Comparison of ENCODE assay signal across 17 cellular contexts in the genomic region with DNA sequence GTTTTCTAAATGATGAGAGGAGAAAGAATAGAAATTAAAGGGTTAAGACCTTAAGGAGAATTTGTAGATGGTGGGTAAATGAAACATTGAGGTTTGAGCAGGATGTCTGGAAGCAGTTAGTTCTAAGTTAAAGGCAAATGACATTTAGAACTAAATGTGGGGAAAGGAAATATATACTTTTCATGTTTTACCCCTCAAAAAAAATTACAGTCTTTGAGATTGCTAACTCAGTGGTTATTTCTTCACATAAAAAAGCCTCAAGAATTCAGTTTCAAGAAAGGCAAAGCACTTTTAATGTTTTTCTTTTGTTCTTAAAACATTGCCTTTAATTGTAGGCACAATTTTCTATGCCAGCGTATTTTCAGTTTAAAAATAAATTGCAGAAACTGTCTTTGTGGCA.
DNase-seq lines count a peak whose midpoint lies in the region; ATAC-seq and TF ChIP-seq lines count a peak whose summit lies in the region.
"Had no signal": no experiment of that assay in that cellular context is flagged by ENCODE, and none has a peak within 500 bp of the region (broad histone marks: within the 10 kb centered on the region; RNA-seq: fewer than 3 reads in every experiment).

No MANE protein-coding gene starts in this region.

- H3F3A ChIP-seq in Loucy (ENCODE audit: low read depth) = 0 out of 2 replicates have a peak, but pooled peaks cover 4% of the 10 kb centered on the region

- H3K27ac ChIP-seq in CD8-positive, alpha-beta T cell (ENCODE audit: low read depth, low read length) = no peak overlapping the region
- peak overlapping the region in 1 of 2 donors; percentile 29 for H3K27ac ChIP-seq in coronary artery

- no peaks in the 10 kb centered on the region for H3K36me3 ChIP-seq in CD8-positive, alpha-beta T cell (ENCODE audit: insufficient read depth, low read length)
- H3K36me3 ChIP-seq in Loucy (ENCODE audit: insufficient read depth, low read length) = no peaks in the 10 kb centered on the region

- no peak overlapping the region for H3K4me3 Mint-ChIP-seq in CD8-positive, alpha-beta T cell
- peak overlapping the region; percentile 24 for H3K4me3 Mint-ChIP-seq in neural crest cell
- no peak overlapping the region for H3K4me3 Mint-ChIP-seq in activated naive CD4-positive, alpha-beta T cell treated with anti-CD3 and anti-CD28 coated beads, Interleukin-2, amount 10 ng/mL, durations not matched to agents 7 days and 5 days
- H3K4me3 Mint-ChIP-seq: CD4-positive, alpha-beta memory T cell had no signal

- H3K9ac ChIP-seq in Loucy (ENCODE audit: low read depth, low read length, poor library complexity, severe bottlenecking) = peak overlapping the region; percentile 74

- peaks cover 6% of the 10 kb centered on the region for H3K4me1 ChIP-seq in CD8-positive, alpha-beta T cell (ENCODE audit: insufficient read depth, low read length)
- H3K4me1 ChIP-seq in Loucy (ENCODE audit: insufficient read depth, low read length, poor library complexity, severe bottlenecking) = peaks cover 58% of the 10 kb centered on the region

- H3K27ac Mint-ChIP-seq in CD8-positive, alpha-beta T cell = no peak overlapping the region
- no peak overlapping the region for H3K27ac Mint-ChIP-seq in neural crest cell (ENCODE audit: unreplicated experiment)
- no peak overlapping the region for H3K27ac Mint-ChIP-seq in activated naive CD4-positive, alpha-beta T cell treated with anti-CD3 and anti-CD28 coated beads, Interleukin-2, amount 10 ng/mL, durations not matched to agents 7 days and 5 days
- H3K27ac Mint-ChIP-seq: CD4-positive, alpha-beta memory T cell had no signal

- peak overlapping the region; percentile 23; the same call in 1 of the 2 replicates for H2AFZ ChIP-seq in Loucy (ENCODE audit: low read length)

- H3K4me2 ChIP-seq in Loucy (ENCODE audit: low read depth, low read length, poor library complexity, severe bottlenecking) = peak overlapping the region; percentile 83

- H3K4me3 ChIP-seq in CD8-positive, alpha-beta T cell (ENCODE audit: low read depth, low read length) = no peak overlapping the region
- H3K4me3 ChIP-seq in Loucy (ENCODE audit: low read length, poor library complexity, severe bottlenecking) (peak overlapping the region; percentile 68), coronary artery (peak overlapping the region; percentile 40)

- no peaks in the 10 kb centered on the region for H3K9me3 ChIP-seq in CD8-positive, alpha-beta T cell (ENCODE audit: low read length)
- no peaks in the 10 kb centered on the region for H3K9me3 ChIP-seq in Loucy (ENCODE audit: insufficient read depth, low read depth, low read length)

- no peaks in the 10 kb centered on the region for H3K9me3 Mint-ChIP-seq in CD8-positive, alpha-beta T cell
- no peaks in the 10 kb centered on the region for H3K9me3 Mint-ChIP-seq in neural crest cell
- no peaks in the 10 kb centered on the region for H3K9me3 Mint-ChIP-seq in activated naive CD4-positive, alpha-beta T cell treated with anti-CD3 and anti-CD28 coated beads, Interleukin-2, amount 10 ng/mL, durations not matched to agents 7 days and 5 days
- H3K9me3 Mint-ChIP-seq: CD4-positive, alpha-beta memory T cell had no signal

- H3K36me3 Mint-ChIP-seq in CD8-positive, alpha-beta T cell = no peaks in the 10 kb centered on the region
- peaks cover 2% of the 10 kb centered on the region for H3K36me3 Mint-ChIP-seq in neural crest cell (ENCODE audit: low read depth)
- H3K36me3 Mint-ChIP-seq in activated naive CD4-positive, alpha-beta T cell treated with anti-CD3 and anti-CD28 coated beads, Interleukin-2, amount 10 ng/mL, durations not matched to agents 7 days and 5 days = no peaks in the 10 kb centered on the region
- H3K36me3 Mint-ChIP-seq: CD4-positive, alpha-beta memory T cell had no signal

- no peaks in the 10 kb centered on the region for H3K27me3 Mint-ChIP-seq in CD8-positive, alpha-beta T cell (ENCODE audit: low read depth)
- no peaks in the 10 kb centered on the region for H3K27me3 Mint-ChIP-seq in neural crest cell (ENCODE audit: low read depth)
- peaks cover 4% of the 10 kb centered on the region for H3K27me3 Mint-ChIP-seq in activated naive CD4-positive, alpha-beta T cell treated with anti-CD3 and anti-CD28 coated beads, Interleukin-2, amount 10 ng/mL, durations not matched to agents 7 days and 5 days

- intact Hi-C loops in CD8-positive, alpha-beta T cell (cut with DNase I, micrococcal nuclease) = no loop called here

- DNase-seq in CD8-positive, alpha-beta T cell = no peak
- DNase-seq in coronary artery (ENCODE audit: low spot score) (no peak), neural crest cell (ENCODE audit: low read depth, low spot score) (no peak), cerebellum (ENCODE audit: low spot score) (no peak)
- DNase-seq in activated naive CD4-positive, alpha-beta T cell treated with anti-CD3 and anti-CD28 coated beads, Interleukin-2, amount 10 ng/mL, durations not matched to agents 7 days and 5 days = no peak
- DNase-seq: CD4-positive, alpha-beta memory T cell; HCEC 1CT; NCI-H1105 treated with DMSO at 0.1 percent for 48 hours; NCI-H1694 treated with DMSO at 0.1 percent for 48 hours; NCI-H2107; NCI-H510A; NCI-H748 treated with DMSO at 0.1 percent for 48 hours; OCI-M1; SHP77 had no signal

- H3K4me1 Mint-ChIP-seq in CD8-positive, alpha-beta T cell (ENCODE audit: low read depth) = peaks cover 14% of the 10 kb centered on the region
- H3K4me1 Mint-ChIP-seq in neural crest cell = peaks cover 36% of the 10 kb centered on the region
- no peaks in the 10 kb centered on the region for H3K4me1 Mint-ChIP-seq in activated naive CD4-positive, alpha-beta T cell treated with anti-CD3 and anti-CD28 coated beads, Interleukin-2, amount 10 ng/mL, durations not matched to agents 7 days and 5 days

- H3K27me3 ChIP-seq in CD8-positive, alpha-beta T cell (ENCODE audit: insufficient read depth, low read length) = no peaks in the 10 kb centered on the region
- no peaks in the 10 kb centered on the region for H3K27me3 ChIP-seq in Loucy (ENCODE audit: insufficient read depth, low read length, poor library complexity, severe bottlenecking)

- H3K9me2 ChIP-seq in Loucy (replicated peaks; ENCODE audit: low read depth, low read length) = no peaks in the 10 kb centered on the region

- peak; percentile 29 for ATAC-seq in CD8-positive, alpha-beta T cell
- ATAC-seq in HG03520 (IDR thresholded peaks at IDR 0.05; ENCODE audit: unreplicated experiment) (no peak), HG02981 (IDR thresholded peaks at IDR 0.05; ENCODE audit: unreplicated experiment) (no peak)

- peaks cover 44% of the 10 kb centered on the region; the same call in 1 of the 2 replicates for H3K79me2 ChIP-seq in Loucy (ENCODE audit: insufficient read depth, low read length)

- POLR2A ChIA-PET in CD8-positive, alpha-beta T cell (lab: Charles Lee) = no interaction called here

- H4K20me1 ChIP-seq in Loucy (ENCODE audit: insufficient read depth, low read length, poor library complexity, severe bottlenecking) = no peaks in the 10 kb centered on the region

- CTCF ChIA-PET in CD8-positive, alpha-beta T cell (lab: Charles Lee) = no interaction called here
- CTCF ChIA-PET in activated naive CD4-positive, alpha-beta T cell treated with anti-CD3 and anti-CD28 coated beads, Interleukin-2, amount 10 ng/mL, durations not matched to agents 7 days and 5 days (lab: Charles Lee) = no interaction called here

- no peak for TF ChIP-seq CTCF in CD8-positive, alpha-beta T cell (IDR thresholded peaks at IDR 0.05)
- TF ChIP-seq CTCF in Loucy (conservative IDR thresholded peaks at IDR 0.05; ENCODE audit: low read length) = no peak
- no peak for TF ChIP-seq CTCF in coronary artery (IDR thresholded peaks at IDR 0.05)
- no peak for TF ChIP-seq CTCF in neural crest cell (conservative IDR thresholded peaks at IDR 0.05)
